ENCODE assay signal across 8 cellular contexts in the genomic region with DNA sequence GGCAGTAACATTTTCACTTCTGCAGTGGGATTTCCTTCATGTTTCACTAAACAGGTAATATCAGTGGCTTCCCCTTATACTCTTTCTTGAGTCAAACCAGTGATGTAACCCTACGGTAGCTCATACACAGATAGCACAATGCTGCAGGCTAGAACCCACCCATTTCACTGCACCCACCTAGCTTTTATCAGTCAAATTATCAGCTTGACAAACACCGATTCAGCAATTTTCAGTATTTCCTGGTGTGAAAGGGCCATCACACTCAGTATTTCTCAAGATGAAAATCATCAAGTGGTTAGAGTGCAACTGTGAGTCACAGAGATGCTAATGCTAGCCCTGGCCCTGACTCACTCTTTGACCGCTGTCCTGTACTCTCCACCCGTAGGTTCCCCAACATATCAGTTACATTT.
DNase-seq lines count a peak whose midpoint lies in the region; ATAC-seq, FAIRE-seq and TF ChIP-seq lines count a peak whose summit lies in the region.

No MANE protein-coding gene starts in this region.

- H3K9ac ChIP-seq in neuronal stem cell (ENCODE audit: low read depth, low read length, poor library complexity): no peak overlapping the region

- peak overlapping the region; percentile 79 for H3K27ac ChIP-seq in naive thymus-derived CD4-positive, alpha-beta T cell (ENCODE audit: low read depth, low read length)
- H3K27ac ChIP-seq in tibial artery (no peak overlapping the region), neuronal stem cell (replicated peaks; ENCODE audit: low read length) (no peak overlapping the region)

- no peak overlapping the region for H4K91ac ChIP-seq in neuronal stem cell (ENCODE audit: low read depth, low read length, poor library complexity)

- ATAC-seq in HG03469 (IDR thresholded peaks at IDR 0.05; ENCODE audit: unreplicated experiment): peak; percentile 63
- ATAC-seq in activated T-helper 17 cell treated with anti-CD3 and anti-CD28 coated beads, Interleukin-2, amount 50 U/mL, for 72 hours (replicated peaks): peak; percentile 81
- peak; percentile 67 for ATAC-seq in naive thymus-derived CD4-positive, alpha-beta T cell

- no peaks in the 10 kb centered on the region for H3K27me3 Mint-ChIP-seq in activated T-helper 17 cell treated with anti-CD3 and anti-CD28 coated beads, Interleukin-2, amount 50 U/mL, for 72 hours
- no peaks in the 10 kb centered on the region for H3K27me3 Mint-ChIP-seq in naive thymus-derived CD4-positive, alpha-beta T cell

- peak overlapping the region; percentile 24 for H3K4me3 ChIP-seq in naive thymus-derived CD4-positive, alpha-beta T cell (ENCODE audit: low read length)
- H3K4me3 ChIP-seq in tibial artery (no peak overlapping the region), neuronal stem cell (ENCODE audit: low read length in 2 of 2) (no peak overlapping the region)

- peak overlapping the region; percentile 75 for H3K4me3 Mint-ChIP-seq in activated T-helper 17 cell treated with anti-CD3 and anti-CD28 coated beads, Interleukin-2, amount 50 U/mL, for 72 hours
- peak overlapping the region in 6 of 10 donors; percentile 10 to 75 (median 38) for H3K4me3 Mint-ChIP-seq in naive thymus-derived CD4-positive, alpha-beta T cell

- H2BK5ac ChIP-seq in neuronal stem cell (ENCODE audit: low read length): no peak overlapping the region

- H3K79me1 ChIP-seq in neuronal stem cell (ENCODE audit: low read depth, low read length): no peaks in the 10 kb centered on the region

- peaks cover 4% of the 10 kb centered on the region for H3K36me3 Mint-ChIP-seq in activated T-helper 17 cell treated with anti-CD3 and anti-CD28 coated beads, Interleukin-2, amount 50 U/mL, for 72 hours (ENCODE audit: low read depth)
- peaks cover 0 to 20% (median 0%) of the 10 kb centered on the region in 5 donors for H3K36me3 Mint-ChIP-seq in naive thymus-derived CD4-positive, alpha-beta T cell

- H3K36me3 ChIP-seq in naive thymus-derived CD4-positive, alpha-beta T cell (ENCODE audit: control insufficient read depth in 2 of 3, insufficient read depth in 3 of 3, low read length in 3 of 3): no peaks in the 10 kb centered on the region
- H3K36me3 ChIP-seq in tibial artery (no peaks in the 10 kb centered on the region), neuronal stem cell (replicated peaks in 1 of 2; ENCODE audit: control insufficient read depth in 2 of 2, insufficient read depth in 2 of 2, low read length in 2 of 2) (no peaks in the 10 kb centered on the region)

- H2AFZ ChIP-seq in neuronal stem cell (ENCODE audit: low read length): no peak overlapping the region

- no peak overlapping the region for H2AK5ac ChIP-seq in neuronal stem cell (ENCODE audit: low read depth, low read length)

- H3K14ac ChIP-seq in neuronal stem cell (ENCODE audit: low read length): no peak overlapping the region

- no peak overlapping the region for H3K4me2 ChIP-seq in neuronal stem cell (ENCODE audit: insufficient read depth, low read length, poor library complexity, severe bottlenecking)

- H2BK15ac ChIP-seq in neuronal stem cell (ENCODE audit: low read length): no peak overlapping the region

- H3K23ac ChIP-seq in neuronal stem cell (ENCODE audit: low read depth, low read length, poor library complexity): no peak overlapping the region

- no peak overlapping the region for H3K4ac ChIP-seq in neuronal stem cell (ENCODE audit: low read length)

- no peak overlapping the region for H4K8ac ChIP-seq in neuronal stem cell (ENCODE audit: low read depth, low read length)

- peak; percentile 78 for FAIRE-seq in GM19239 (lab: Jason Lieb, UNC)

- no peaks in the 10 kb centered on the region for H3K27me3 ChIP-seq in naive thymus-derived CD4-positive, alpha-beta T cell (ENCODE audit: control insufficient read depth in 2 of 2, insufficient read depth in 2 of 2, low read length in 2 of 2)
- no peaks in the 10 kb centered on the region for H3K27me3 ChIP-seq in tibial artery
- H3K27me3 ChIP-seq in neuronal stem cell (ENCODE audit: control insufficient read depth in 3 of 3, insufficient read depth in 3 of 3, low read depth in 1 of 3, low read length in 3 of 3): no peaks in the 10 kb centered on the region

- peaks cover 65% of the 10 kb centered on the region for H3K4me1 Mint-ChIP-seq in activated T-helper 17 cell treated with anti-CD3 and anti-CD28 coated beads, Interleukin-2, amount 50 U/mL, for 72 hours
- peaks cover 23 to 82% (median 68%) of the 10 kb centered on the region in 7 donors for H3K4me1 Mint-ChIP-seq in naive thymus-derived CD4-positive, alpha-beta T cell

- CTCF ChIA-PET in naive thymus-derived CD4-positive, alpha-beta T cell (lab: Charles Lee): interaction anchor here (0.7 to 1.5 kb wide), 4 partner anchors 73 to 252 kb away, joined by 3 to 4 read pairs (median 3); no protein-coding TSS in a partner anchor

- H3K18ac ChIP-seq in neuronal stem cell (ENCODE audit: low read length): no peak overlapping the region

- no peak overlapping the region for H2BK12ac ChIP-seq in neuronal stem cell (ENCODE audit: low read length)

- no CpG with 5 or more reads among the region's 4 CpGs for WGBS in neuronal stem cell (ENCODE audit: extremely low coverage in 2 of 2, insufficient read length in 2 of 2, insufficient replicate concordance in 1 of 2), 2 donors

- H3K9me3 ChIP-seq in naive thymus-derived CD4-positive, alpha-beta T cell (ENCODE audit: control insufficient read depth in 2 of 3, low read length in 3 of 3): no peaks in the 10 kb centered on the region
- no peaks in the 10 kb centered on the region for H3K9me3 ChIP-seq in tibial artery
- no peaks in the 10 kb centered on the region for H3K9me3 ChIP-seq in neuronal stem cell (replicated peaks in 1 of 2; ENCODE audit: control insufficient read depth in 2 of 2, insufficient read depth in 1 of 2, low read depth in 1 of 2, low read length in 2 of 2)

- H3K4me1 ChIP-seq in naive thymus-derived CD4-positive, alpha-beta T cell (ENCODE audit: control insufficient read depth in 2 of 2, insufficient read depth in 2 of 2, low read length in 2 of 2): peaks cover 34 to 39% of the 10 kb centered on the region in 2 donors
- H3K4me1 ChIP-seq in tibial artery (no peaks in the 10 kb centered on the region), neuronal stem cell (ENCODE audit: control insufficient read depth in 2 of 2, insufficient read depth in 1 of 2, low read depth in 1 of 2, low read length in 2 of 2) (no peaks in the 10 kb centered on the region)

- intact Hi-C loops in naive thymus-derived CD4-positive, alpha-beta T cell (cut with micrococcal nuclease): loop anchor here (2.0 to 5.0 kb wide), 4 partner anchors 49 to 415 kb away; a partner anchor contains a TSS
- intact Hi-C loops in tibial artery (cut with DNase I; ENCODE audit: low total_unique reads): no loop called here

- no peak for TF ChIP-seq CTCF in tibial artery (IDR thresholded peaks at IDR 0.05)

- no peak overlapping the region for H2BK120ac ChIP-seq in neuronal stem cell (ENCODE audit: low read depth, low read length)

- H3K27ac Mint-ChIP-seq in activated T-helper 17 cell treated with anti-CD3 and anti-CD28 coated beads, Interleukin-2, amount 50 U/mL, for 72 hours: peak overlapping the region; percentile 88
- H3K27ac Mint-ChIP-seq in naive thymus-derived CD4-positive, alpha-beta T cell: peak overlapping the region; percentile 71 to 96 (median 91)

- DNase-seq in AG20443 (ENCODE audit: low spot score) (peak; percentile 50), GM19239 (ENCODE audit: insufficient read length, low spot score) (no peak), COR-L47 (lab: John Stamatoyannopoulos, UW) (no peak), tibial artery (no peak), neuronal stem cell (ENCODE audit: low spot score) (no peak)
- DNase-seq in naive thymus-derived CD4-positive, alpha-beta T cell: peak in 1 of 9 donors; percentile 7

- POLR2A ChIA-PET in naive thymus-derived CD4-positive, alpha-beta T cell (lab: Charles Lee): interaction anchor here (0.6 to 3.6 kb wide), 9 partner anchors 22 to 247 kb away, joined by 3 to 28 read pairs (median 4); a partner anchor contains a TSS

- H3K9me3 Mint-ChIP-seq in activated T-helper 17 cell treated with anti-CD3 and anti-CD28 coated beads, Interleukin-2, amount 50 U/mL, for 72 hours: peaks cover 2% of the 10 kb centered on the region
- peaks cover 0 to 5% (median 0%) of the 10 kb centered on the region in 11 donors for H3K9me3 Mint-ChIP-seq in naive thymus-derived CD4-positive, alpha-beta T cell
